8 cellular contexts compared by ENCODE assay signal in genomic region chr6:36094786-36095496, GRCh38. TPM values are rescaled to one million over a fixed set of nuclear protein-coding genes. Genes with fewer than 3 reads are reported as not detected.
A peak's percentile ranks its signal among the peaks of the same experiment; 100 is the strongest.
DNase-seq lines count a peak whose midpoint lies in the region; ATAC-seq, FAIRE-seq and TF ChIP-seq lines count a peak whose summit lies in the region.

No MANE protein-coding gene starts in this region.

- intact Hi-C loops in activated naive CD4-positive, alpha-beta T cell treated with anti-CD3 and anti-CD28 coated beads for 36 hours (cut with micrococcal nuclease), result loop anchor here (1.0 to 10.0 kb wide), 5 partner anchors 26 to 570 kb away; partner anchors contain the start of genes BRPF3 and MAPK14

- CTCF ChIA-PET in activated naive CD4-positive, alpha-beta T cell treated with anti-CD3 and anti-CD28 coated beads for 36 hours (lab: Charles Lee), result interaction anchor here (0.6 to 4.4 kb wide), 43 partner anchors 8 to 542 kb away, joined by 3 to 135 read pairs (median 5); partner anchors contain the start of genes ARMC12, MAPK14 and SLC26A8

- FAIRE-seq in A204.1 (lab: Jason Lieb, UNC), result peak; percentile 3

- peak overlapping the region; percentile 42 for H3K27ac Mint-ChIP-seq in activated naive CD4-positive, alpha-beta T cell treated with anti-CD3 and anti-CD28 coated beads for 36 hours

- H3K4me3 ChIP-seq in Loucy (ENCODE audit: low read length, poor library complexity, severe bottlenecking) (peak overlapping the region; percentile 8), osteoblast (ENCODE audit: insufficient read depth, low read length) (no peak overlapping the region)

- DNase-seq in SK-N-DZ (ENCODE audit: low spot score) (peak; percentile 70), globus pallidus (ENCODE audit: low spot score) (peak; percentile 79), osteoblast (ENCODE audit: insufficient read length, low spot score, missing footprints) (peak; percentile 60), superior temporal gyrus (ENCODE audit: extremely low spot score) (peak; percentile 95)
- peak; percentile 90 for DNase-seq in activated naive CD4-positive, alpha-beta T cell treated with anti-CD3 and anti-CD28 coated beads for 36 hours

- H3K36me3 ChIP-seq in Loucy (ENCODE audit: insufficient read depth, low read length) (peaks cover 51% of the 10 kb centered on the region), osteoblast (ENCODE audit: insufficient read depth, low read length) (peaks cover 36% of the 10 kb centered on the region)

- no peaks in the 10 kb centered on the region for H3K9me3 Mint-ChIP-seq in activated naive CD4-positive, alpha-beta T cell treated with anti-CD3 and anti-CD28 coated beads for 36 hours

- peaks cover 53% of the 10 kb centered on the region for H3K4me1 ChIP-seq in Loucy (ENCODE audit: insufficient read depth, low read length, poor library complexity, severe bottlenecking)
- H3K4me1 ChIP-seq in osteoblast (ENCODE audit: insufficient read depth, low read length), result peaks cover 7% of the 10 kb centered on the region

- H4K20me1 ChIP-seq in Loucy (ENCODE audit: insufficient read depth, low read length, poor library complexity, severe bottlenecking), result no peaks in the 10 kb centered on the region
- no peaks in the 10 kb centered on the region for H4K20me1 ChIP-seq in osteoblast (ENCODE audit: insufficient read depth, low read length)

- H3K27me3 Mint-ChIP-seq in activated naive CD4-positive, alpha-beta T cell treated with anti-CD3 and anti-CD28 coated beads for 36 hours (ENCODE audit: low read depth), result no peaks in the 10 kb centered on the region

- no peaks in the 10 kb centered on the region for H3K36me3 Mint-ChIP-seq in activated naive CD4-positive, alpha-beta T cell treated with anti-CD3 and anti-CD28 coated beads for 36 hours (ENCODE audit: low read depth)

- H3K27ac ChIP-seq in osteoblast (ENCODE audit: low read depth, low read length), result peak overlapping the region; percentile 10

- peak; percentile 58 for ATAC-seq in GM18511 (IDR thresholded peaks at IDR 0.05; ENCODE audit: unreplicated experiment)

- H3K4me2 ChIP-seq in Loucy (ENCODE audit: low read depth, low read length, poor library complexity, severe bottlenecking), result peak overlapping the region; percentile 49
- H3K4me2 ChIP-seq in osteoblast (ENCODE audit: insufficient read depth, low read length), result peak overlapping the region; percentile 31

- peak overlapping the region; percentile 49 for H3K9ac ChIP-seq in Loucy (ENCODE audit: low read depth, low read length, poor library complexity, severe bottlenecking)

- H3K4me1 Mint-ChIP-seq in activated naive CD4-positive, alpha-beta T cell treated with anti-CD3 and anti-CD28 coated beads for 36 hours (ENCODE audit: low read depth), result peaks cover 29% of the 10 kb centered on the region

- H2AFZ ChIP-seq in Loucy (ENCODE audit: low read length), result no peak overlapping the region
- H2AFZ ChIP-seq in osteoblast (ENCODE audit: low read length), result no peak overlapping the region

- H3K4me3 Mint-ChIP-seq in activated naive CD4-positive, alpha-beta T cell treated with anti-CD3 and anti-CD28 coated beads for 36 hours, result no peak overlapping the region

- H3K79me2 ChIP-seq in Loucy (ENCODE audit: insufficient read depth, low read length), result peaks cover 28% of the 10 kb centered on the region; the same call in 1 of the 2 replicates
- H3K79me2 ChIP-seq in osteoblast (ENCODE audit: insufficient read depth, low read length), result peaks cover 2% of the 10 kb centered on the region

- peaks cover 23% of the 10 kb centered on the region for H3F3A ChIP-seq in Loucy (ENCODE audit: low read depth)

- H3K9me2 ChIP-seq in Loucy (replicated peaks; ENCODE audit: low read depth, low read length), result no peaks in the 10 kb centered on the region

- H3K27me3 ChIP-seq in Loucy (ENCODE audit: insufficient read depth, low read length, poor library complexity, severe bottlenecking) (no peaks in the 10 kb centered on the region), osteoblast (ENCODE audit: insufficient read depth, low read length) (no peaks in the 10 kb centered on the region)

- H3K9me3 ChIP-seq in Loucy (ENCODE audit: insufficient read depth, low read depth, low read length), result no peaks in the 10 kb centered on the region
- H3K9me3 ChIP-seq in osteoblast (ENCODE audit: low read depth, low read length), result no peaks in the 10 kb centered on the region

- TF ChIP-seq CTCF in Loucy (conservative IDR thresholded peaks at IDR 0.05; ENCODE audit: low read length), result peak; percentile 99
- TF ChIP-seq CTCF in osteoblast (IDR thresholded peaks at IDR 0.05; ENCODE audit: extremely low read depth, low read depth, low read length), result peak; percentile 98

RNA-seq across cellular contexts. Expression of gene MAPK13, which starts 35.4 kb away (rescaled TPM):
- polyA plus RNA-seq in SK-N-DZ (2014; cell fraction: cytosol; rRNA removed), result 0.88 and 1.2 TPM in 2 replicates
- 1.8 and 5.0 TPM in 2 replicates for polyA plus RNA-seq in SK-N-DZ (2014; cell fraction: nucleus; rRNA removed)
- 10 to 100 TPM; 49.8 to 51.4 TPM for total RNA-seq in activated naive CD4-positive, alpha-beta T cell treated with anti-CD3 and anti-CD28 coated beads for 36 hours
- total RNA-seq in osteoblast, result 4.3 and 6.8 TPM in 2 replicates
